Comparison of ENCODE assay signal across 2 cellular contexts in the genomic region with DNA sequence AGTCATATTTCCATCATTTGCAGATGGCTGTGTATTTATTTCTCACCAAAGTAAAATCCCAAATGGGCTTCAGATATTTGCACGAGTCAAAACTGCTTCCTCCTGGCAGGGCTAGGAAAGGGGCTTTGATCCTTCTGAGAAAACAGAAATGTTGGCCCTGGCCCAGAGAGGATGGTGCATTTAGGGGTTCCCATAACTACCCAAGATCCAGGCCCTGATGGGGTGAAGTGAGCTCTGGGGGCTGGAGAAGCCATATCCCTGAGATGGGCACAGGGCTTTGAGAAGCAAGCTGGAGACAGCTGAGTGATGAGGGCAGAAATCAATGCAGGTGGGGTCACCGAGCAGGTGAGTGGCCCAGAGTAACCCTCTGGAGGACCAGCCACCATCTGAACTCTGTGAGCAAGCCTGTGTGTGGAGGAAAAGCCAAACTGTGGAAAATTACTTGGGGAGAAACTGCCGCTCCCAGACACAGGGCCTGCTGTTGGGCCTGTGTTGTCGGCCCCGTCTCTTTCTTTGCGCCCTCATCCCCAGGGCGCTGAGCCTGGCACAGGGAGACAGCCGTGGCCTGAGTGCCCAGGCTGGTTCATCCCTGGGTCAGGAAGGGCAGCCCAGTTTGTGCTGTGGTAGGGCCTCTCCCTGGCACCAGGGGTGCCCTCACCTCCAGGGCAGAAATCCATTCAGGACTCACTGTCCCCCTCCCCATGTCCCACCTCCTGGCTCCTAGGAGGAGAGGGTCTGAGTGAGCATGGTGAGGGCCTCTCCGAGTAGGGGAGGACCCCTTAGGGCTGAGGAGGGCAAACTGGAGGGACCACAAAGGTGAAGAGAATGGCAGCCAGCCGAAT.
TF ChIP-seq lines count a peak whose summit lies in the region.

No MANE protein-coding gene starts in this region.

TF ChIP-seq in H1, 55 proteins besides CTCF, POLR2A, EP300 and RAD21:
- TF ChIP-seq NANOG (IDR thresholded peaks at IDR 0.05; ENCODE audit: insufficient read depth, low read depth, low read length, poor library complexity, severe bottlenecking): no peak
- no peak for TF ChIP-seq NRF1 (IDR thresholded peaks at IDR 0.05; ENCODE audit: low read depth, low read length)
- TF ChIP-seq CEBPB (IDR thresholded peaks at IDR 0.05; ENCODE audit: low read depth, low read length): no peak
- no peak for TF ChIP-seq YY1 (IDR thresholded peaks at IDR 0.05; ENCODE audit: low read depth, low read length)

TF ChIP-seq in GM12891, 5 proteins besides CTCF, POLR2A, EP300 and RAD21:
- TF ChIP-seq PAX5 (IDR thresholded peaks at IDR 0.05; ENCODE audit: insufficient read depth, low read length, severe bottlenecking) (no peak), POLR2AphosphoS5 (IDR thresholded peaks at IDR 0.05; ENCODE audit: low read depth, low read length) (no peak), POU2F2 (IDR thresholded peaks at IDR 0.05; ENCODE audit: low read depth, low read length) (no peak), SPI1 (IDR thresholded peaks at IDR 0.05; ENCODE audit: low read depth, low read length) (no peak), TAF1 (IDR thresholded peaks at IDR 0.05; ENCODE audit: low read depth, low read length) (no peak)
